Comparison of ENCODE assay signal across 10 cellular contexts in genomic region chr17:44655983-44656700, GRCh38. TPM values are rescaled to one million over a fixed set of nuclear protein-coding genes. Genes with fewer than 3 reads are reported as not detected.
A peak's percentile ranks its signal among the peaks of the same experiment; 100 is the strongest.
DNase-seq lines count a peak whose midpoint lies in the region; ATAC-seq, FAIRE-seq and TF ChIP-seq lines count a peak whose summit lies in the region.
"Had no signal": no experiment of that assay in that cellular context is flagged by ENCODE, and none has a peak within 500 bp of the region (broad histone marks: within the 10 kb centered on the region; RNA-seq: fewer than 3 reads in every experiment).

TSS of gene MEIOC (plus strand) at chr17:44656468. CDS start at chr17:44656614, 146 bp downstream.

- no peak within 1 kb of the TSS for H2AFZ ChIP-seq in HepG2 (ENCODE audit: low read length)

- in situ Hi-C loops in HepG2 (cut with HindIII; ENCODE audit: extremely low pct_ligation_motif_present, low pct_unique_long_range_greater_than_20kb), result no loop called here

- H3K9me3 Mint-ChIP-seq in activated naive CD4-positive, alpha-beta T cell treated with anti-CD3 and anti-CD28 coated beads, Interleukin-2, amount 50 U/mL, for 24 hours, result no peaks in the 10 kb centered on the region
- H3K9me3 Mint-ChIP-seq in stimulated activated naive CD8-positive, alpha-beta T cell treated with anti-CD3 and anti-CD28 coated beads, Interleukin-15, amount 100 ng/mL, for 72 hours, result no peaks in the 10 kb centered on the region

- FAIRE-seq in HepG2 (lab: Jason Lieb, UNC), result no peak

- peak within 1 kb of the TSS; percentile 8; the same call in 1 of the 2 replicates for H3K4me2 ChIP-seq in HepG2 (ENCODE audit: low read depth, low read length)

- CTCF ChIA-PET in HepG2 (lab: Yijun Ruan, JAX; ENCODE audit: low intra/inter-chr PET ratio, low total read pairs), result no interaction called here

- peak within 1 kb of the TSS; percentile 29 for H3K4me3 ChIP-seq in GM12875 (ENCODE audit: low read depth, low read length)
- H3K4me3 ChIP-seq in HepG2 (replicated peaks in 1 of 3; ENCODE audit: insufficient read depth in 1 of 3, low read depth in 2 of 3, low read length in 3 of 3), result no peak within 1 kb of the TSS
- H3K4me3 ChIP-seq: right lobe of liver, SJSA1 had no signal

- no peaks in the 10 kb centered on the region for H4K20me1 ChIP-seq in HepG2 (ENCODE audit: insufficient read depth, low read length)

- no peak within 1 kb of the TSS for H3K27ac ChIP-seq in HepG2 (ENCODE audit: extremely low read length, insufficient read depth, low read length)
- H3K27ac ChIP-seq: right lobe of liver, SJSA1 had no signal

- BruUV-seq in HepG2 (replicated peaks; lab: Mats Ljungman, UMichigan), result no TSS peak

- no peaks in the 10 kb centered on the region for H3K27me3 ChIP-seq in HepG2 (ENCODE audit: control insufficient read depth in 1 of 2, insufficient read depth in 2 of 2, low read length in 2 of 2)

- H3K27ac Mint-ChIP-seq in activated naive CD4-positive, alpha-beta T cell treated with anti-CD3 and anti-CD28 coated beads, Interleukin-2, amount 50 U/mL, for 24 hours, result peak within 1 kb of the TSS; percentile 59
- H3K27ac Mint-ChIP-seq in stimulated activated naive CD8-positive, alpha-beta T cell treated with anti-CD3 and anti-CD28 coated beads, Interleukin-15, amount 100 ng/mL, for 72 hours, result no peak within 1 kb of the TSS

- H3K4me3 Mint-ChIP-seq in activated naive CD4-positive, alpha-beta T cell treated with anti-CD3 and anti-CD28 coated beads, Interleukin-2, amount 50 U/mL, for 24 hours, result peak within 1 kb of the TSS; percentile 73
- peak within 1 kb of the TSS; percentile 83 for H3K4me3 Mint-ChIP-seq in stimulated activated naive CD8-positive, alpha-beta T cell treated with anti-CD3 and anti-CD28 coated beads, Interleukin-15, amount 100 ng/mL, for 72 hours

- no peak for TF ChIP-seq POLR2A in HepG2 (IDR thresholded peaks at IDR 0.05; ENCODE audit: insufficient read depth in 1 of 2, low read depth in 2 of 2, low read length in 2 of 2)

- peaks cover 9% of the 10 kb centered on the region for H3K4me1 Mint-ChIP-seq in activated naive CD4-positive, alpha-beta T cell treated with anti-CD3 and anti-CD28 coated beads, Interleukin-2, amount 50 U/mL, for 24 hours
- peaks cover 16% of the 10 kb centered on the region for H3K4me1 Mint-ChIP-seq in stimulated activated naive CD8-positive, alpha-beta T cell treated with anti-CD3 and anti-CD28 coated beads, Interleukin-15, amount 100 ng/mL, for 72 hours

- peaks cover 2% of the 10 kb centered on the region for H3K36me3 Mint-ChIP-seq in activated naive CD4-positive, alpha-beta T cell treated with anti-CD3 and anti-CD28 coated beads, Interleukin-2, amount 50 U/mL, for 24 hours

- no peaks in the 10 kb centered on the region for H3K36me3 ChIP-seq in HepG2 (replicated peaks in 1 of 2; ENCODE audit: control insufficient read depth in 1 of 2, insufficient read depth in 2 of 2, low read length in 2 of 2)
- H3K36me3 ChIP-seq: right lobe of liver, SJSA1 had no signal

- no peaks in the 10 kb centered on the region for H3K4me1 ChIP-seq in HepG2 (ENCODE audit: insufficient read depth, low read length)
- H3K4me1 ChIP-seq: right lobe of liver had no signal

- no peak for TF ChIP-seq RAD21 in HepG2 (CRISPR knock-in tag; IDR thresholded peaks at IDR 0.05)

- 88% methylated on average over 53 of the region's 57 CpGs for WGBS in HepG2 (ENCODE audit: low lambda C conversion rate)

- DNase-seq in NCI-H510A treated with DMSO at 0.1 percent for 48 hours (lab: John Stamatoyannopoulos, UW) (peak; percentile 60), HepG2 (ENCODE audit: low spot score) (no peak), DMS79 (lab: John Stamatoyannopoulos, UW) (no peak), medulla oblongata (ENCODE audit: extremely low spot score) (no peak)
- peak; percentile 36 to 42 for DNase-seq in stimulated activated naive CD8-positive, alpha-beta T cell treated with anti-CD3 and anti-CD28 coated beads, Interleukin-15, amount 100 ng/mL, for 72 hours
- DNase-seq: right lobe of liver had no signal

- TF ChIP-seq CTCF in GM12875 (IDR thresholded peaks at IDR 0.05; ENCODE audit: borderline replicate concordance, insufficient read depth, low read depth, low read length) (no peak), HepG2 (CRISPR knock-in tag; IDR thresholded peaks at IDR 0.05) (no peak)

- no peak within 1 kb of the TSS for H3K9ac ChIP-seq in HepG2 (ENCODE audit: insufficient read depth, low read depth, low read length)

- POLR2A ChIA-PET in HepG2 (lab: Yijun Ruan, JAX), result interaction anchor here (0.7 kb wide), 1 partner anchor 700 kb away, joined by 4 read pairs; no protein-coding TSS in a partner anchor

- intact Hi-C loops in HepG2 (cut with micrococcal nuclease; ENCODE audit: unreplicated experiment), result no loop called here

- no peak for TF ChIP-seq EP300 in HepG2 (IDR thresholded peaks at IDR 0.05; ENCODE audit: low read depth in 2 of 2, low read length in 2 of 2)
- no peak for TF ChIP-seq EP300 in HepG2 (CRISPR knock-in tag; IDR thresholded peaks at IDR 0.05; ENCODE audit: borderline replicate concordance)

- H3K27me3 Mint-ChIP-seq in activated naive CD4-positive, alpha-beta T cell treated with anti-CD3 and anti-CD28 coated beads, Interleukin-2, amount 50 U/mL, for 24 hours, result peaks cover 19% of the 10 kb centered on the region
- H3K27me3 Mint-ChIP-seq in stimulated activated naive CD8-positive, alpha-beta T cell treated with anti-CD3 and anti-CD28 coated beads, Interleukin-15, amount 100 ng/mL, for 72 hours, result peaks cover 52% of the 10 kb centered on the region

- no peaks in the 10 kb centered on the region for H3K79me2 ChIP-seq in HepG2 (ENCODE audit: insufficient read depth, low read length)

- no peak; the same call in 1 of the 3 replicates for ATAC-seq in HepG2
- ATAC-seq in stimulated activated naive CD8-positive, alpha-beta T cell treated with anti-CD3 and anti-CD28 coated beads, Interleukin-15, amount 100 ng/mL, for 72 hours, result peak; percentile 87
- no peak for ATAC-seq in HG03135 (IDR thresholded peaks at IDR 0.05; ENCODE audit: unreplicated experiment)

- no peaks in the 10 kb centered on the region for H3K9me3 ChIP-seq in HepG2 (ENCODE audit: low read length)
- H3K9me3 ChIP-seq: right lobe of liver had no signal

TF ChIP-seq in HepG2, 621 proteins besides CTCF, POLR2A, EP300 and RAD21 (continues in another document):
- TF ChIP-seq ZBTB7A (CRISPR knock-in tag; IDR thresholded peaks at IDR 0.05) (no peak), ZSCAN9 (CRISPR knock-in tag; IDR thresholded peaks at IDR 0.05; ENCODE audit: borderline replicate concordance) (no peak), NFATC3 (CRISPR knock-in tag; IDR thresholded peaks at IDR 0.05) (no peak), ZNF24 (IDR thresholded peaks at IDR 0.05) (no peak), KDM4B (CRISPR knock-in tag; IDR thresholded peaks at IDR 0.05) (no peak), ERF (CRISPR knock-in tag; IDR thresholded peaks at IDR 0.05) (no peak)

RNA-seq across cellular contexts. Expression of gene MEIOC, which starts in this region (rescaled TPM):
- total RNA-seq in HepG2 (2016; rRNA removed; fragmentation: Illumina TruSeq; extraction: Trizol), result 0.07 and 0.15 TPM in 2 replicates
- 0.10 TPM in 1 of 2 replicates, not detected in the other for total RNA-seq in HepG2 (2016; cell fraction: cytosol; rRNA removed; fragmentation: Illumina TruSeq; extraction: Trizol; ENCODE audit: low read depth)
- total RNA-seq in HepG2 (2016; cell fraction: insoluble cytoplasmic fraction; rRNA removed; fragmentation: Illumina TruSeq; extraction: Trizol), result 0.13 TPM in 1 of 2 replicates, not detected in the other
- not detected in 2 replicates for total RNA-seq in HepG2 (2016; cell fraction: membrane; rRNA removed; fragmentation: Illumina TruSeq; extraction: Trizol)
- not detected in 2 replicates for total RNA-seq in HepG2 (2016; cell fraction: nucleus; rRNA removed; fragmentation: Illumina TruSeq; extraction: Trizol)
- polyA plus RNA-seq in HepG2 (2011; rRNA removed), result 0.04 TPM in 1 of 2 replicates, not detected in the other
- 0.06 and 0.09 TPM in 2 replicates for polyA plus RNA-seq in HepG2 (2011; cell fraction: cytosol; rRNA removed)
- 0.17 and 0.21 TPM in 2 replicates for polyA plus RNA-seq in HepG2 (2011; cell fraction: nucleus; rRNA removed)
- 0.27 and 0.53 TPM in 2 replicates for polyA plus RNA-seq in HepG2 (2012)
- polyA plus RNA-seq in HepG2 (2016; cell fraction: cytosol; fragmentation: Illumina TruSeq; extraction: Trizol; ENCODE audit: low read depth), result 0.08 and 0.09 TPM in 2 replicates
- 0.19 TPM in 1 of 2 replicates, not detected in the other for polyA plus RNA-seq in HepG2 (2016; cell fraction: insoluble cytoplasmic fraction; fragmentation: Illumina TruSeq; extraction: Trizol; ENCODE audit: low read depth)
- polyA plus RNA-seq in HepG2 (2016; cell fraction: membrane; fragmentation: Illumina TruSeq; extraction: Trizol; ENCODE audit: low read depth), result 0.08 and 0.23 TPM in 2 replicates
- 0.19 TPM in 1 of 2 replicates, not detected in the other for polyA plus RNA-seq in HepG2 (2016; cell fraction: nucleus; fragmentation: Illumina TruSeq; extraction: Trizol; ENCODE audit: insufficient read depth, low read depth)
- 0.14 TPM in 1 of 2 replicates, not detected in the other for polyA minus RNA-seq in HepG2 (2011; rRNA and poly(A)+ RNA removed; ENCODE audit: low replicate concordance)
- polyA minus RNA-seq in HepG2 (2011; cell fraction: cytosol; rRNA and poly(A)+ RNA removed), result not detected in 2 replicates
- polyA minus RNA-seq in HepG2 (2011; cell fraction: nucleus; rRNA and poly(A)+ RNA removed), result 0.13 and 0.37 TPM in 2 replicates
- total RNA-seq: right lobe of liver had no signal

Comparison
In these comparisons a context has a peak if more than half of its experiments do, and no peak if none do; other contexts are left out.
1. DNase-seq: peak in NCI-H510A treated with DMSO at 0.1 percent for 48 hours (single experiment) and stimulated activated naive CD8-positive, alpha-beta T cell treated with anti-CD3 and anti-CD28 coated beads, Interleukin-15, amount 100 ng/mL, for 72 hours (2 of 2); none in HepG2 (single experiment), DMS79 (single experiment) and medulla oblongata (single experiment).